Comparison of ENCODE assay signal across 26 cellular contexts in genomic region chr13:60078226-60078625, GRCh38.
"Had no signal": no experiment of that assay in that cellular context is flagged by ENCODE, and none has a peak within 500 bp of the region (broad histone marks: within the 10 kb centered on the region; RNA-seq: fewer than 3 reads in every experiment).

No MANE protein-coding gene starts in this region.

- ATAC-seq: activated CD4-positive, CD25-positive, alpha-beta regulatory T cell treated with anti-CD3 and anti-CD28 coated beads, Interleukin-2, amount 50 U/mL, for 24 hours; activated CD8-positive, alpha-beta T cell treated with anti-CD3 and anti-CD28 coated beads for 36 hours; activated naive CD4-positive, alpha-beta T cell treated with anti-CD3 and anti-CD28 coated beads, Interleukin-2, amount 50 U/mL, for 72 hours; activated naive CD8-positive, alpha-beta T cell treated with anti-CD3 and anti-CD28 coated beads, Interleukin-2, amount 50 U/mL, for 24 hours; body of pancreas; Panc1; Right ventricle myocardium inferior had no signal

- H3K4me1 Mint-ChIP-seq: activated naive CD8-positive, alpha-beta T cell treated with anti-CD3 and anti-CD28 coated beads, Interleukin-2, amount 50 U/mL, for 24 hours had no signal

- H3K4me1 ChIP-seq: ascending aorta, body of pancreas had no signal

- DNase-seq: activated CD4-positive, alpha-beta T cell treated with anti-CD3 and anti-CD28 coated beads for 4 hours; activated CD8-positive, alpha-beta memory T cell treated with anti-CD3 and anti-CD28 coated beads, Interleukin-2, amount 50 U/mL, for 4 hours; activated CD8-positive, alpha-beta T cell treated with anti-CD3 and anti-CD28 coated beads for 36 hours; activated effector memory CD4-positive, alpha-beta T cell treated with anti-CD3 and anti-CD28 coated beads, Interleukin-2, amount 50 U/mL, for 16 hours; activated naive CD4-positive, alpha-beta T cell treated with Interleukin-2 at 50 U/mL for 16 hours; activated naive CD8-positive, alpha-beta T cell treated with anti-CD3 and anti-CD28 coated beads, Interleukin-2, amount 50 U/mL, for 24 hours; activated T-cell treated with anti-CD3 and anti-CD28 coated beads, Interleukin-2, amount 50 U/mL, for 24 hours; amniotic stem cell; body of pancreas; Kasumi-1; NCI-H1048; NCI-H146; NCI-H187 treated with DMSO at 0.1 percent for 48 hours; NCI-H2081 treated with DMSO at 0.1 percent for 48 hours; NCI-H510A treated with DMSO at 0.1 percent for 48 hours; NCI-H69; NK-92 treated with Interleukin-12 subunit alpha and Interleukin-12 subunit beta, amount 100 ng/mL, for 24 hours; OCI-M1; RPMI8226 had no signal

- H3K27me3 Mint-ChIP-seq: activated CD8-positive, alpha-beta T cell treated with anti-CD3 and anti-CD28 coated beads for 36 hours; activated naive CD8-positive, alpha-beta T cell treated with anti-CD3 and anti-CD28 coated beads, Interleukin-2, amount 50 U/mL, for 24 hours; activated T-cell treated with anti-CD3 and anti-CD28 coated beads, Interleukin-2, amount 50 U/mL, for 24 hours had no signal

- H3K27me3 ChIP-seq: ascending aorta, body of pancreas, cardiac muscle cell had no signal

- H3K27ac Mint-ChIP-seq: activated CD8-positive, alpha-beta T cell treated with anti-CD3 and anti-CD28 coated beads for 36 hours; activated naive CD4-positive, alpha-beta T cell treated with anti-CD3 and anti-CD28 coated beads, Interleukin-2, amount 50 U/mL, for 72 hours; activated naive CD8-positive, alpha-beta T cell treated with anti-CD3 and anti-CD28 coated beads, Interleukin-2, amount 50 U/mL, for 24 hours; activated T-cell treated with anti-CD3 and anti-CD28 coated beads, Interleukin-2, amount 50 U/mL, for 24 hours; T-helper 1 cell treated with Interleukin-12 subunit alpha and Interleukin-12 subunit beta and Interleukin-4 antibody, amounts not matched to agents 30 μg/mL and 1 μg/mL, for 36 hours had no signal

- H3K27ac ChIP-seq: ascending aorta, body of pancreas, cardiac muscle cell had no signal

- H3K4me3 Mint-ChIP-seq: activated CD8-positive, alpha-beta T cell treated with anti-CD3 and anti-CD28 coated beads for 36 hours; activated naive CD8-positive, alpha-beta T cell treated with anti-CD3 and anti-CD28 coated beads, Interleukin-2, amount 50 U/mL, for 24 hours; activated T-cell treated with anti-CD3 and anti-CD28 coated beads, Interleukin-2, amount 50 U/mL, for 24 hours; T-helper 1 cell treated with Interleukin-12 subunit alpha and Interleukin-12 subunit beta and Interleukin-4 antibody, amounts not matched to agents 30 μg/mL and 1 μg/mL, for 36 hours had no signal

- H3K9me3 Mint-ChIP-seq: activated CD8-positive, alpha-beta T cell treated with anti-CD3 and anti-CD28 coated beads for 36 hours; activated naive CD8-positive, alpha-beta T cell treated with anti-CD3 and anti-CD28 coated beads, Interleukin-2, amount 50 U/mL, for 24 hours; activated T-cell treated with anti-CD3 and anti-CD28 coated beads, Interleukin-2, amount 50 U/mL, for 24 hours; T-helper 1 cell treated with Interleukin-12 subunit alpha and Interleukin-12 subunit beta and Interleukin-4 antibody, amounts not matched to agents 30 μg/mL and 1 μg/mL, for 36 hours had no signal
